8 cellular contexts compared by ENCODE assay signal in genomic region chr17:28598389-28598788, GRCh38. TPM values are rescaled to one million over a fixed set of nuclear protein-coding genes. Genes with fewer than 3 reads are reported as not detected.
DNase-seq lines count a peak whose midpoint lies in the region; ATAC-seq and TF ChIP-seq lines count a peak whose summit lies in the region.

No MANE protein-coding gene starts in this region.

- peak overlapping the region; percentile 48 to 84 (median 54) for H3K4me3 ChIP-seq in spleen

- H3K36me3 ChIP-seq in spleen: peaks cover 0 to 2% (median 0%) of the 10 kb centered on the region in 6 donors

- no peaks in the 10 kb centered on the region for H3K27me3 Mint-ChIP-seq in activated CD4-positive, alpha-beta T cell treated with anti-CD3 and anti-CD28 coated beads, Interleukin-2, amount 10 ng/mL, durations not matched to agents 7 days and 5 days

- H3K9me3 Mint-ChIP-seq in activated CD4-positive, alpha-beta T cell treated with anti-CD3 and anti-CD28 coated beads, Interleukin-2, amount 10 ng/mL, durations not matched to agents 7 days and 5 days: no peaks in the 10 kb centered on the region

- peak overlapping the region; percentile 93 for H3K27ac Mint-ChIP-seq in activated CD4-positive, alpha-beta T cell treated with anti-CD3 and anti-CD28 coated beads, Interleukin-2, amount 10 ng/mL, durations not matched to agents 7 days and 5 days

- no peaks in the 10 kb centered on the region for H3K27me3 ChIP-seq in foreskin keratinocyte
- no peaks in the 10 kb centered on the region for H3K27me3 ChIP-seq in spleen (replicated peaks in 1 of 7)

- H3K9me3 ChIP-seq in spleen: no peaks in the 10 kb centered on the region

- DNase-seq in activated CD4-positive, alpha-beta T cell treated with anti-CD3 and anti-CD28 coated beads, Interleukin-2, amount 10 ng/mL, durations not matched to agents 7 days and 5 days: no peak
- DNase-seq in activated CD4-positive, alpha-beta T cell treated with anti-CD3 and anti-CD28 coated beads, Interleukin-2, amount 50 U/mL, for 1 hour: no peak
- DNase-seq in RWPE1 (ENCODE audit: low spot score) (no peak), foreskin keratinocyte (no peak), spleen (no peak), left colon (no peak), GM13977 (ENCODE audit: low spot score) (no peak), HuH-7 (ENCODE audit: low spot score) (no peak)

- peaks cover 16% of the 10 kb centered on the region for H3K36me3 Mint-ChIP-seq in activated CD4-positive, alpha-beta T cell treated with anti-CD3 and anti-CD28 coated beads, Interleukin-2, amount 10 ng/mL, durations not matched to agents 7 days and 5 days (ENCODE audit: low read depth)

- H3K4me1 Mint-ChIP-seq in activated CD4-positive, alpha-beta T cell treated with anti-CD3 and anti-CD28 coated beads, Interleukin-2, amount 10 ng/mL, durations not matched to agents 7 days and 5 days: peaks cover 25% of the 10 kb centered on the region

- peaks cover 6% of the 10 kb centered on the region for H3K4me1 ChIP-seq in foreskin keratinocyte
- peaks cover 12 to 29% (median 22%) of the 10 kb centered on the region in 6 donors for H3K4me1 ChIP-seq in spleen

- TF ChIP-seq CTCF in RWPE1 (conservative IDR thresholded peaks at IDR 0.05; ENCODE audit: low read depth): no peak
- no peak for TF ChIP-seq CTCF in foreskin keratinocyte (conservative IDR thresholded peaks at IDR 0.05)
- TF ChIP-seq CTCF in spleen (IDR thresholded peaks at IDR 0.05 in 8 of 11, conservative IDR thresholded peaks at IDR 0.05 in 3 of 11): no peak
- no peak for TF ChIP-seq CTCF in GM13977 (IDR thresholded peaks at IDR 0.05; ENCODE audit: extremely low read depth, insufficient read depth, missing control alignments)

- WGBS in spleen, 5 donors: 2 to 8% (median 6%) methylated on average over 15 to 17 of the region's 17 CpGs

- POLR2A ChIA-PET in activated CD4-positive, alpha-beta T cell treated with anti-CD3 and anti-CD28 coated beads, Interleukin-2, amount 10 ng/mL, durations not matched to agents 7 days and 5 days (lab: Charles Lee): interaction anchor here (0.7 to 1.4 kb wide), 2 partner anchors 15 to 49 kb away, joined by 3 read pairs; no protein-coding TSS in a partner anchor
- POLR2A ChIA-PET in RWPE1 (lab: Yijun Ruan, JAX; ENCODE audit: low non-redundant PET): no interaction called here

- peak overlapping the region; percentile 95 for H3K27ac ChIP-seq in RWPE1
- H3K27ac ChIP-seq in foreskin keratinocyte: peak overlapping the region; percentile 82
- H3K27ac ChIP-seq in spleen: peak overlapping the region; percentile 93 to 99 (median 96)

- intact Hi-C loops in spleen (cut with DNase I; ENCODE audit: low total_unique reads) (no loop called here), left colon (cut with DNase I, micrococcal nuclease) (no loop called here)

- CTCF ChIA-PET in activated CD4-positive, alpha-beta T cell treated with anti-CD3 and anti-CD28 coated beads, Interleukin-2, amount 10 ng/mL, durations not matched to agents 7 days and 5 days (lab: Charles Lee): interaction anchor here (0.8 to 1.9 kb wide), 3 partner anchors 12 to 20 kb away, joined by 4 read pairs; no protein-coding TSS in a partner anchor
- CTCF ChIA-PET in RWPE1 (lab: Yijun Ruan, JAX): interaction anchor here (0.6 kb wide), 1 partner anchor 213 kb away, joined by 3 read pairs; no protein-coding TSS in a partner anchor

- no peak for ATAC-seq in foreskin keratinocyte
- no peak for ATAC-seq in left colon

- in situ Hi-C loops in GM13977 (cut with MboI; ENCODE audit: low pct_unique_long_range_greater_than_20kb, low sequenced_read_pairs, unreplicated experiment): no loop called here

- no peak for TF ChIP-seq POLR2A in spleen (IDR thresholded peaks at IDR 0.05)

- peak overlapping the region; percentile 88 for H3K4me3 Mint-ChIP-seq in activated CD4-positive, alpha-beta T cell treated with anti-CD3 and anti-CD28 coated beads, Interleukin-2, amount 10 ng/mL, durations not matched to agents 7 days and 5 days

RNA-seq across cellular contexts. Expression of gene SPAG5, which starts 0.4 kb away (rescaled TPM):
- total RNA-seq in activated CD4-positive, alpha-beta T cell treated with anti-CD3 and anti-CD28 coated beads, Interleukin-2, amount 10 ng/mL, durations not matched to agents 7 days and 5 days: 100 to 1,000 TPM; 139 to 147 TPM
- total RNA-seq in foreskin keratinocyte (47.7 and 66.0 TPM in 2 replicates), spleen (10 to 100 TPM in 5 of 7 donors, 1 to 10 TPM in 2; 6.2 to 19.7 (median 14.3) TPM), left colon (10 to 100 TPM in 1 of 2 donors, 1 to 10 TPM in 1; 9.7 to 24.4 TPM)
- polyA plus RNA-seq in foreskin keratinocyte (33.3 and 45.2 TPM in 2 replicates), spleen (10 to 100 TPM in 2 of 3 donors, 1 to 10 TPM in 1; 9.6 to 18.0 (median 14.9) TPM)

RNA-seq across cellular contexts. Expression of gene RSKR, which starts 15.6 kb away (rescaled TPM):
- 10 to 100 TPM; 18.4 to 20.6 TPM for total RNA-seq in activated CD4-positive, alpha-beta T cell treated with anti-CD3 and anti-CD28 coated beads, Interleukin-2, amount 10 ng/mL, durations not matched to agents 7 days and 5 days
- total RNA-seq in foreskin keratinocyte: 4.5 and 6.4 TPM in 2 replicates
- polyA plus RNA-seq in foreskin keratinocyte: 0.59 and 0.85 TPM in 2 replicates
- total RNA-seq in spleen: 10 to 100 TPM; 11.6 to 30.9 (median 19.3) TPM
- 1 to 10 TPM; 2.1 to 4.5 (median 2.8) TPM for polyA plus RNA-seq in spleen
- 10 to 100 TPM; 10.2 to 13.5 TPM for total RNA-seq in left colon

RNA-seq across cellular contexts. Expression of gene ALDOC, which starts 21.7 kb away (rescaled TPM):
- 10 to 100 TPM; 61.4 to 63.4 TPM for total RNA-seq in activated CD4-positive, alpha-beta T cell treated with anti-CD3 and anti-CD28 coated beads, Interleukin-2, amount 10 ng/mL, durations not matched to agents 7 days and 5 days
- total RNA-seq in foreskin keratinocyte (18.4 and 20.8 TPM in 2 replicates), spleen (10 to 100 TPM; 18.1 to 64.4 (median 40.3) TPM), left colon (10 to 100 TPM; 26.0 to 38.6 TPM)
- polyA plus RNA-seq in foreskin keratinocyte (19.5 and 22.8 TPM in 2 replicates), spleen (10 to 100 TPM; 16.9 to 24.8 (median 19.1) TPM)

RNA-seq across cellular contexts. Expression of gene PIGS, which starts 27.1 kb away (rescaled TPM):
- 10 to 100 TPM; 61.7 to 62.6 TPM for total RNA-seq in activated CD4-positive, alpha-beta T cell treated with anti-CD3 and anti-CD28 coated beads, Interleukin-2, amount 10 ng/mL, durations not matched to agents 7 days and 5 days
- total RNA-seq in foreskin keratinocyte: 44.9 and 47.4 TPM in 2 replicates
- 32.3 and 36.8 TPM in 2 replicates for polyA plus RNA-seq in foreskin keratinocyte
- 10 to 100 TPM; 43.7 to 77.6 (median 56.4) TPM for total RNA-seq in spleen
- 10 to 100 TPM; 13.3 to 21.4 (median 17.6) TPM for polyA plus RNA-seq in spleen
- 10 to 100 TPM; 82.5 to 94.6 TPM for total RNA-seq in left colon

RNA-seq across cellular contexts. Expression of gene UNC119, which starts 46.0 kb away (rescaled TPM):
- 10 to 100 TPM; 38.6 to 46.6 TPM for total RNA-seq in activated CD4-positive, alpha-beta T cell treated with anti-CD3 and anti-CD28 coated beads, Interleukin-2, amount 10 ng/mL, durations not matched to agents 7 days and 5 days
- total RNA-seq in foreskin keratinocyte (22.9 and 24.1 TPM in 2 replicates), spleen (10 to 100 TPM; 41.5 to 76.0 (median 65.7) TPM), left colon (10 to 100 TPM; 26.7 to 32.4 TPM)
- polyA plus RNA-seq in foreskin keratinocyte (28.5 and 31.8 TPM in 2 replicates), spleen (10 to 100 TPM; 52.9 to 68.6 (median 59.1) TPM)
